ENCODE assay signal across 8 cellular contexts in genomic region chr10:116385994-116386809, GRCh38. TPM values are rescaled to one million over a fixed set of nuclear protein-coding genes. Genes with fewer than 3 reads are reported as not detected.
DNase-seq lines count a peak whose midpoint lies in the region; ATAC-seq and TF ChIP-seq lines count a peak whose summit lies in the region.

No MANE protein-coding gene starts in this region.

- H3K4me3 ChIP-seq in upper lobe of right lung = no peak overlapping the region

- H3K9me3 ChIP-seq in upper lobe of right lung = no peaks in the 10 kb centered on the region

- H3K27ac ChIP-seq in upper lobe of right lung = no peak overlapping the region

- H3K4me1 ChIP-seq in upper lobe of right lung = no peaks in the 10 kb centered on the region

- no peak overlapping the region for H3K4me3 Mint-ChIP-seq in glutamatergic neuron (ENCODE audit: unreplicated experiment)

- DNase-seq in DMS 273 (lab: John Stamatoyannopoulos, UW; ENCODE audit: unreplicated experiment) = peak; percentile 69
- DNase-seq in DMS 273 treated with DMSO at 0.1 percent for 48 hours (lab: John Stamatoyannopoulos, UW) = no peak
- DNase-seq in SK-N-DZ (ENCODE audit: low spot score) = peak; percentile 57
- no peak for DNase-seq in glutamatergic neuron
- no peak for DNase-seq in upper lobe of right lung
- DNase-seq in stimulated activated CD4-positive, alpha-beta T cell treated with anti-CD3 and anti-CD28 coated beads, Interleukin-4, amount 100 ng/mL, for 24 hours = no peak

- TF ChIP-seq CTCF in glutamatergic neuron (IDR thresholded peaks at IDR 0.05; ENCODE audit: partially characterized antibody, unreplicated experiment) (peak; percentile 74), upper lobe of right lung (IDR thresholded peaks at IDR 0.05) (peak; percentile 57)

- intact Hi-C loops in upper lobe of right lung (cut with DNase I) = no loop called here

- no peaks in the 10 kb centered on the region for H3K36me3 ChIP-seq in upper lobe of right lung

- H3K36me3 Mint-ChIP-seq in glutamatergic neuron (ENCODE audit: unreplicated experiment) = no peaks in the 10 kb centered on the region

- no peaks in the 10 kb centered on the region for H3K27me3 Mint-ChIP-seq in glutamatergic neuron (ENCODE audit: unreplicated experiment)

- H3K27me3 ChIP-seq in upper lobe of right lung = peaks cover 6% of the 10 kb centered on the region

- peak; percentile 71 for ATAC-seq in HG03342 (IDR thresholded peaks at IDR 0.05; ENCODE audit: unreplicated experiment)
- ATAC-seq in upper lobe of right lung = peak; percentile 33
- no peak for ATAC-seq in HG02763 (IDR thresholded peaks at IDR 0.05; ENCODE audit: unreplicated experiment)

- H3K4me1 Mint-ChIP-seq in glutamatergic neuron (ENCODE audit: low read depth, unreplicated experiment) = peaks cover 22% of the 10 kb centered on the region

- no peak overlapping the region for H3K27ac Mint-ChIP-seq in glutamatergic neuron (ENCODE audit: unreplicated experiment)

- H3K9me3 Mint-ChIP-seq in glutamatergic neuron (ENCODE audit: unreplicated experiment) = peaks cover 1% of the 10 kb centered on the region

RNA-seq across cellular contexts. Expression of gene PNLIPRP3, which starts 41.4 kb away (rescaled TPM):
- not detected in 2 replicates for polyA plus RNA-seq in SK-N-DZ (2014; cell fraction: cytosol; rRNA removed)
- polyA plus RNA-seq in SK-N-DZ (2014; cell fraction: nucleus; rRNA removed) = not detected in 2 replicates
- total RNA-seq in glutamatergic neuron (ENCODE audit: unreplicated experiment) (not detected), upper lobe of right lung (0.20 TPM)

Comparison
In these comparisons a context has a peak if more than half of its experiments do, and no peak if none do; other contexts are left out.
1. DNase-seq: peak in DMS 273 (single experiment) and SK-N-DZ (single experiment); none in DMS 273 treated with DMSO at 0.1 percent for 48 hours (single experiment), glutamatergic neuron (single experiment), upper lobe of right lung (single experiment) and stimulated activated CD4-positive, alpha-beta T cell treated with anti-CD3 and anti-CD28 coated beads, Interleukin-4, amount 100 ng/mL, for 24 hours (single experiment).